1 cellular context compared by ENCODE assay signal in genomic region chr20:48788486-48789072, GRCh38.
TF ChIP-seq lines count a peak whose summit lies in the region.

No MANE protein-coding gene starts in this region.

TF ChIP-seq in GM12878, 131 proteins besides CTCF, POLR2A, EP300 and RAD21 (continued from another document and continues in another):
- peak; percentile 64; the same call in 1 of the 2 replicates for TF ChIP-seq USF2 (IDR thresholded peaks at IDR 0.05; ENCODE audit: borderline replicate concordance, low read depth, low read length)
- no peak for TF ChIP-seq NR2C1 (IDR thresholded peaks at IDR 0.05)
- TF ChIP-seq TCF7 (IDR thresholded peaks at IDR 0.05; ENCODE audit: borderline replicate concordance) = no peak
- peak; percentile 86; the same call in 1 of the 2 replicates for TF ChIP-seq PML (IDR thresholded peaks at IDR 0.05; ENCODE audit: low read length)
- TF ChIP-seq WRNIP1 (IDR thresholded peaks at IDR 0.05; ENCODE audit: borderline replicate concordance, low read depth, low read length) = no peak
- TF ChIP-seq SUPT20H (IDR thresholded peaks at IDR 0.05; ENCODE audit: borderline replicate concordance, control insufficient read depth, low read depth, low read length) = no peak
- TF ChIP-seq CREM (IDR thresholded peaks at IDR 0.05; ENCODE audit: low read depth) = peak; percentile 68; the same call in 1 of the 2 replicates
- TF ChIP-seq ZBTB33 (IDR thresholded peaks at IDR 0.05) = no peak
- TF ChIP-seq CBX5 (IDR thresholded peaks at IDR 0.05; ENCODE audit: low read depth) = no peak
- TF ChIP-seq ZNF622 (IDR thresholded peaks at IDR 0.05) = no peak
- no peak for TF ChIP-seq ZSCAN29 (IDR thresholded peaks at IDR 0.05)
- 0 out of 2 replicates have a peak, but pooled peaks have one; percentile 65 for TF ChIP-seq MEF2A (IDR thresholded peaks at IDR 0.05; ENCODE audit: insufficient read depth, low read depth, low read length)
- TF ChIP-seq SREBF1 (IDR thresholded peaks at IDR 0.05; ENCODE audit: low read length) = no peak
- TF ChIP-seq PBX3 (IDR thresholded peaks at IDR 0.05; ENCODE audit: insufficient replicate concordance, low read depth, low read length) = no peak
- no peak for TF ChIP-seq FOXK2 (IDR thresholded peaks at IDR 0.05)
- no peak for TF ChIP-seq KAT2A (conservative IDR thresholded peaks at IDR 0.05; ENCODE audit: control insufficient read depth, low read depth, low read length)
- TF ChIP-seq YY1 (IDR thresholded peaks at IDR 0.05; ENCODE audit: low read depth, low read length) = peak; percentile 28
- peak; percentile 29; the same call in 1 of the 2 replicates for TF ChIP-seq ATF3 (IDR thresholded peaks at IDR 0.05; ENCODE audit: borderline replicate concordance, extremely low read depth, low read depth, low read length)
- peak; percentile 90 for TF ChIP-seq TCF3 (IDR thresholded peaks at IDR 0.05; ENCODE audit: borderline replicate concordance, insufficient read depth, low read depth, low read length)
- TF ChIP-seq RB1 (IDR thresholded peaks at IDR 0.05; ENCODE audit: borderline replicate concordance) = no peak
- peak; percentile 70; the same call in 1 of the 2 replicates for TF ChIP-seq ZNF687 (IDR thresholded peaks at IDR 0.05)
- no peak for TF ChIP-seq ZZZ3 (IDR thresholded peaks at IDR 0.05; ENCODE audit: control insufficient read depth, insufficient read length, low read depth)
- no peak for TF ChIP-seq E2F8 (IDR thresholded peaks at IDR 0.05; ENCODE audit: low read depth, partially characterized antibody)
- TF ChIP-seq MAX (IDR thresholded peaks at IDR 0.05; ENCODE audit: low read depth, low read length) = peak; percentile 38
- no peak for TF ChIP-seq CEBPZ (IDR thresholded peaks at IDR 0.05; ENCODE audit: low read depth, low read length)
- no peak for TF ChIP-seq CHD1 (IDR thresholded peaks at IDR 0.05; ENCODE audit: low read depth, low read length)
- no peak for TF ChIP-seq STAT1 (conservative IDR thresholded peaks at IDR 0.05)
- TF ChIP-seq SIN3A (IDR thresholded peaks at IDR 0.05; ENCODE audit: low read depth, low read length) = no peak
- peak; percentile 78; the same call in 1 of the 2 replicates for TF ChIP-seq RELB (IDR thresholded peaks at IDR 0.05; ENCODE audit: low read depth)
- TF ChIP-seq NR2C2 (IDR thresholded peaks at IDR 0.05; ENCODE audit: borderline replicate concordance, control insufficient read depth, insufficient read length, low read depth) = no peak
- TF ChIP-seq RUNX3 (IDR thresholded peaks at IDR 0.05; ENCODE audit: low read length) = peak; percentile 77
- peak; percentile 99 for TF ChIP-seq SPI1 (IDR thresholded peaks at IDR 0.05; ENCODE audit: borderline replicate concordance, insufficient read depth, low read depth, low read length)
- no peak for TF ChIP-seq CHD4 (IDR thresholded peaks at IDR 0.05)
- TF ChIP-seq IRF3 (IDR thresholded peaks at IDR 0.05) = no peak
- 0 out of 2 replicates have a peak, but pooled peaks have one; percentile 26 for TF ChIP-seq NKRF (conservative IDR thresholded peaks at IDR 0.05)
- TF ChIP-seq HDAC6 (IDR thresholded peaks at IDR 0.05; ENCODE audit: unreplicated experiment) = no peak
- TF ChIP-seq MYB (IDR thresholded peaks at IDR 0.05; ENCODE audit: borderline replicate concordance, low read depth, low read length) = peak; percentile 79; the same call in 1 of the 2 replicates
- no peak for TF ChIP-seq JUND (IDR thresholded peaks at IDR 0.05; ENCODE audit: low read depth, low read length)
- TF ChIP-seq JUNB (IDR thresholded peaks at IDR 0.05) = no peak
- TF ChIP-seq SMAD1 (IDR thresholded peaks at IDR 0.05; ENCODE audit: low read depth, partially characterized antibody) = no peak
